In the genomic region with DNA sequence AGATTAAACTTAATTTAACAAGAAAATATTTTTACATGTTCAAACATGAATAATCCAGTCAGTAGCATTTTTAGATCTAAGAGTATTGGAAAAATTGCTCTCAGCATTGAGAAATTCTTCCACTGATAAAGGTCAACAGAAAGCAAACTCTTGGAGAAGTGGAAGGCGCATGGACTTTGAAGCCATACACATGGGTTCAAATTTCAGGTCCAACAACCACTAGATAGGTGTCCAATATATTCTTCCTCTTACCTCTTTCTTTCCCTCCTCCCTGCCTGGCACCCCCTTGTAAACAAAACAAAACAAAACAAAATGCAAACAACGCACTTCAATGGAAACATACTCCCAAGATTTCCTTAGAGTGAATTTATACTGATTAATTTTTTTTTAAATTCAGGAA, we compare ENCODE assay signal across 41 cellular contexts. TPM values are rescaled to one million over a fixed set of nuclear protein-coding genes. Genes with fewer than 3 reads are reported as not detected.
"Had no signal": no experiment of that assay in that cellular context is flagged by ENCODE, and none has a peak within 500 bp of the region (broad histone marks: within the 10 kb centered on the region; RNA-seq: fewer than 3 reads in every experiment).

No MANE protein-coding gene starts in this region.

- H3K4me3 Mint-ChIP-seq: activated B cell treated with CpG ODN at 0.5 μM for 24 hours; activated CD4-positive, alpha-beta memory T cell treated with anti-CD3 and anti-CD28 coated beads for 36 hours; activated CD4-positive, alpha-beta T cell treated with anti-CD3 and anti-CD28 coated beads for 36 hours; activated CD4-positive, alpha-beta T cell treated with anti-CD3 and anti-CD28 coated beads, Interleukin-2, amount 10 ng/mL, durations not matched to agents 24 days and 14 days; activated CD8-positive, alpha-beta memory T cell treated with anti-CD3 and anti-CD28 coated beads, Interleukin-2, amount 10 ng/mL, durations not matched to agents 7 days and 5 days; activated CD8-positive, alpha-beta T cell treated with anti-CD3 and anti-CD28 coated beads, Interleukin-2, amount 10 ng/mL, durations not matched to agents 7 days and 5 days; activated naive CD4-positive, alpha-beta T cell treated with anti-CD3 and anti-CD28 coated beads for 36 hours; activated naive CD4-positive, alpha-beta T cell treated with anti-CD3 and anti-CD28 coated beads, Interleukin-2, amount 50 U/mL, for 24 hours; activated naive CD8-positive, alpha-beta T cell treated with anti-CD3 and anti-CD28 coated beads for 36 hours; activated naive CD8-positive, alpha-beta T cell treated with anti-CD3 and anti-CD28 coated beads, Interleukin-2, amount 50 U/mL, for 24 hours; activated T-helper 1 cell treated with anti-CD3 and anti-CD28 coated beads, Interleukin-12 subunit alpha, Interleukin-12 subunit beta, Interleukin-2, Interleukin-4 antibody, amounts not matched to agents 30 ng/mL and 10 ng/mL and 1 ng/mL, durations not matched to agents 14 hours and 24 hours and 36 hours; T-helper 17 cell; T-helper 2 cell treated with Interferon-gamma antibody and Interleukin-4, amounts not matched to agents 5 μg/mL and 100 μg/mL, for 36 hours had no signal

- H3K36me3 Mint-ChIP-seq: activated CD4-positive, alpha-beta memory T cell treated with anti-CD3 and anti-CD28 coated beads for 36 hours; activated CD8-positive, alpha-beta memory T cell treated with anti-CD3 and anti-CD28 coated beads, Interleukin-2, amount 10 ng/mL, durations not matched to agents 7 days and 5 days; activated naive CD4-positive, alpha-beta T cell treated with anti-CD3 and anti-CD28 coated beads, Interleukin-2, amount 50 U/mL, for 24 hours; activated naive CD8-positive, alpha-beta T cell treated with anti-CD3 and anti-CD28 coated beads for 36 hours had no signal

- ATAC-seq: activated CD4-positive, alpha-beta T cell treated with anti-CD3 and anti-CD28 coated beads for 36 hours; activated CD8-positive, alpha-beta memory T cell treated with anti-CD3 and anti-CD28 coated beads, Interleukin-2, amount 10 ng/mL, durations not matched to agents 7 days and 5 days; activated CD8-positive, alpha-beta T cell treated with anti-CD3 and anti-CD28 coated beads, Interleukin-2, amount 10 ng/mL, durations not matched to agents 7 days and 5 days; activated naive CD8-positive, alpha-beta T cell treated with anti-CD3 and anti-CD28 coated beads, Interleukin-2, amount 50 U/mL, for 24 hours; body of pancreas; gastroesophageal sphincter; T-helper 17 cell had no signal

- H3K9me3 ChIP-seq: adrenal gland, body of pancreas, colonic mucosa, esophagus squamous epithelium, gastroesophageal sphincter had no signal

- H3K27me3 ChIP-seq: adrenal gland, body of pancreas, colonic mucosa, esophagus squamous epithelium, gastroesophageal sphincter had no signal

- DNase-seq: activated B cell treated with CpG ODN at 0.5 μM for 24 hours; activated CD4-positive, alpha-beta memory T cell treated with anti-CD3 and anti-CD28 coated beads for 36 hours; activated CD4-positive, alpha-beta T cell treated with anti-CD3 and anti-CD28 coated beads for 36 hours; activated CD4-positive, alpha-beta T cell treated with anti-CD3 and anti-CD28 coated beads, Interleukin-2, amount 10 ng/mL, durations not matched to agents 24 days and 14 days; activated CD4-positive, CD25-positive, alpha-beta regulatory T cell treated with anti-CD3 and anti-CD28 coated beads, Interleukin-2, amount 50 U/mL, for 72 hours; activated CD8-positive, alpha-beta memory T cell treated with anti-CD3 and anti-CD28 coated beads, Interleukin-2, amount 10 ng/mL, durations not matched to agents 7 days and 5 days; activated CD8-positive, alpha-beta memory T cell treated with anti-CD3 and anti-CD28 coated beads, Interleukin-2, amount 50 U/mL, for 4 hours; activated CD8-positive, alpha-beta T cell treated with anti-CD3 and anti-CD28 coated beads, Interleukin-2, amount 10 ng/mL, durations not matched to agents 7 days and 5 days; activated effector memory CD4-positive, alpha-beta T cell treated with anti-CD3 and anti-CD28 coated beads, Interleukin-2, amount 50 U/mL, for 16 hours; activated naive CD4-positive, alpha-beta T cell treated with anti-CD3 and anti-CD28 coated beads for 36 hours; activated naive CD8-positive, alpha-beta T cell treated with anti-CD3 and anti-CD28 coated beads for 36 hours; activated naive CD8-positive, alpha-beta T cell treated with anti-CD3 and anti-CD28 coated beads, Interleukin-2, amount 50 U/mL, for 24 hours; activated T-cell treated with anti-CD3 and anti-CD28 coated beads, Interleukin-2, amount 50 U/mL, for 1 hour; activated T-cell treated with anti-CD3 and anti-CD28 coated beads, Interleukin-2, amount 50 U/mL, for 48 hours; adrenal gland; amygdala; aorta; body of pancreas; caudate nucleus; cerebellar nuclear complex; colonic mucosa; effector CD8-positive, alpha-beta T cell; esophagus squamous epithelium; foreskin melanocyte; T-helper 1 cell; T-helper 17 cell; T1000; WERI-Rb-1 had no signal

- H3K4me1 Mint-ChIP-seq: activated B cell treated with CpG ODN at 0.5 μM for 24 hours; activated CD4-positive, alpha-beta T cell treated with anti-CD3 and anti-CD28 coated beads for 36 hours; activated CD4-positive, alpha-beta T cell treated with anti-CD3 and anti-CD28 coated beads, Interleukin-2, amount 10 ng/mL, durations not matched to agents 24 days and 14 days; activated CD8-positive, alpha-beta memory T cell treated with anti-CD3 and anti-CD28 coated beads, Interleukin-2, amount 10 ng/mL, durations not matched to agents 7 days and 5 days; activated naive CD4-positive, alpha-beta T cell treated with anti-CD3 and anti-CD28 coated beads, Interleukin-2, amount 50 U/mL, for 24 hours; activated naive CD8-positive, alpha-beta T cell treated with anti-CD3 and anti-CD28 coated beads for 36 hours; activated naive CD8-positive, alpha-beta T cell treated with anti-CD3 and anti-CD28 coated beads, Interleukin-2, amount 50 U/mL, for 24 hours; T-helper 17 cell had no signal

- H3K36me3 ChIP-seq: adrenal gland, colonic mucosa, esophagus squamous epithelium, gastroesophageal sphincter, WERI-Rb-1 had no signal

- H3K27ac Mint-ChIP-seq: activated B cell treated with CpG ODN at 0.5 μM for 24 hours; activated CD4-positive, alpha-beta memory T cell treated with anti-CD3 and anti-CD28 coated beads for 36 hours; activated CD4-positive, alpha-beta T cell treated with anti-CD3 and anti-CD28 coated beads for 36 hours; activated CD4-positive, alpha-beta T cell treated with anti-CD3 and anti-CD28 coated beads, Interleukin-2, amount 10 ng/mL, durations not matched to agents 24 days and 14 days; activated CD8-positive, alpha-beta memory T cell treated with anti-CD3 and anti-CD28 coated beads, Interleukin-2, amount 10 ng/mL, durations not matched to agents 7 days and 5 days; activated CD8-positive, alpha-beta T cell treated with anti-CD3 and anti-CD28 coated beads, Interleukin-2, amount 10 ng/mL, durations not matched to agents 7 days and 5 days; activated naive CD4-positive, alpha-beta T cell treated with anti-CD3 and anti-CD28 coated beads for 36 hours; activated naive CD4-positive, alpha-beta T cell treated with anti-CD3 and anti-CD28 coated beads, Interleukin-2, amount 50 U/mL, for 24 hours; activated naive CD8-positive, alpha-beta T cell treated with anti-CD3 and anti-CD28 coated beads for 36 hours; activated naive CD8-positive, alpha-beta T cell treated with anti-CD3 and anti-CD28 coated beads, Interleukin-2, amount 50 U/mL, for 24 hours; activated T-helper 1 cell treated with anti-CD3 and anti-CD28 coated beads, Interleukin-12 subunit alpha, Interleukin-12 subunit beta, Interleukin-2, Interleukin-4 antibody, amounts not matched to agents 30 ng/mL and 10 ng/mL and 1 ng/mL, durations not matched to agents 14 hours and 24 hours and 36 hours; activated T-helper 2 cell treated with anti-CD3 and anti-CD28 coated beads, Interferon-gamma antibody, Interleukin-2, Interleukin-4, amounts not matched to agents 10 μg/mL and 5 μg/mL and 100 μg/mL, durations not matched to agents 14 hours and 24 hours and 36 hours; T-helper 17 cell; T-helper 2 cell treated with Interferon-gamma antibody and Interleukin-4, amounts not matched to agents 5 μg/mL and 100 μg/mL, for 36 hours had no signal

- H3K9me3 Mint-ChIP-seq: activated B cell treated with CpG ODN at 0.5 μM for 24 hours; activated CD4-positive, alpha-beta memory T cell treated with anti-CD3 and anti-CD28 coated beads for 36 hours; activated CD4-positive, alpha-beta T cell treated with anti-CD3 and anti-CD28 coated beads, Interleukin-2, amount 10 ng/mL, durations not matched to agents 24 days and 14 days; activated naive CD4-positive, alpha-beta T cell treated with anti-CD3 and anti-CD28 coated beads for 36 hours; activated naive CD4-positive, alpha-beta T cell treated with anti-CD3 and anti-CD28 coated beads, Interleukin-2, amount 50 U/mL, for 24 hours; activated naive CD8-positive, alpha-beta T cell treated with anti-CD3 and anti-CD28 coated beads for 36 hours; activated naive CD8-positive, alpha-beta T cell treated with anti-CD3 and anti-CD28 coated beads, Interleukin-2, amount 50 U/mL, for 24 hours; activated T-helper 1 cell treated with anti-CD3 and anti-CD28 coated beads, Interleukin-12 subunit alpha, Interleukin-12 subunit beta, Interleukin-2, Interleukin-4 antibody, amounts not matched to agents 30 ng/mL and 10 ng/mL and 1 ng/mL, durations not matched to agents 14 hours and 24 hours and 36 hours; activated T-helper 2 cell treated with anti-CD3 and anti-CD28 coated beads, Interferon-gamma antibody, Interleukin-2, Interleukin-4, amounts not matched to agents 10 μg/mL and 5 μg/mL and 100 μg/mL, durations not matched to agents 14 hours and 24 hours and 36 hours; T-helper 2 cell treated with Interferon-gamma antibody and Interleukin-4, amounts not matched to agents 5 μg/mL and 100 μg/mL, for 36 hours had no signal

- H3K27ac ChIP-seq: adrenal gland, body of pancreas, colonic mucosa, epithelial cell of prostate, esophagus squamous epithelium, gastroesophageal sphincter, WERI-Rb-1 had no signal

- H3K4me3 ChIP-seq: adrenal gland, body of pancreas, colonic mucosa, esophagus squamous epithelium, gastroesophageal sphincter had no signal

- H3K4me1 ChIP-seq: colonic mucosa had no signal

- H3K27me3 Mint-ChIP-seq: activated B cell treated with CpG ODN at 0.5 μM for 24 hours had no signal

RNA-seq across cellular contexts. Expression of gene PRSS48, which starts 28.4 kb away (rescaled TPM):
- total RNA-seq: activated B cell treated with CpG ODN at 0.5 μM for 24 hours; activated CD4-positive, alpha-beta memory T cell treated with anti-CD3 and anti-CD28 coated beads for 36 hours; activated CD4-positive, alpha-beta T cell treated with anti-CD3 and anti-CD28 coated beads for 36 hours; activated CD4-positive, alpha-beta T cell treated with anti-CD3 and anti-CD28 coated beads, Interleukin-2, amount 10 ng/mL, durations not matched to agents 24 days and 14 days; activated CD8-positive, alpha-beta memory T cell treated with anti-CD3 and anti-CD28 coated beads for 36 hours; activated CD8-positive, alpha-beta memory T cell treated with anti-CD3 and anti-CD28 coated beads, Interleukin-2, amount 10 ng/mL, durations not matched to agents 7 days and 5 days; activated CD8-positive, alpha-beta T cell treated with anti-CD3 and anti-CD28 coated beads, Interleukin-2, amount 10 ng/mL, durations not matched to agents 7 days and 5 days; activated naive CD4-positive, alpha-beta T cell treated with anti-CD3 and anti-CD28 coated beads for 36 hours; activated naive CD8-positive, alpha-beta T cell treated with anti-CD3 and anti-CD28 coated beads for 36 hours; activated T-helper 1 cell treated with anti-CD3 and anti-CD28 coated beads, Interleukin-12 subunit alpha, Interleukin-12 subunit beta, Interleukin-2, Interleukin-4 antibody, amounts not matched to agents 30 ng/mL and 10 ng/mL and 1 ng/mL, durations not matched to agents 14 hours and 24 hours and 36 hours; activated T-helper 2 cell treated with anti-CD3 and anti-CD28 coated beads, Interferon-gamma antibody, Interleukin-2, Interleukin-4, amounts not matched to agents 10 μg/mL and 5 μg/mL and 100 μg/mL, durations not matched to agents 14 hours and 24 hours and 36 hours; adrenal gland; aorta; body of pancreas; colonic mucosa; dermis microvascular lymphatic vessel endothelial cell; endothelial cell of umbilical vein; esophagus squamous epithelium; fibroblast of lung; fibroblast of villous mesenchyme; gastroesophageal sphincter; glomerular endothelial cell; T-helper 17 cell had no signal
- polyA plus RNA-seq: adrenal gland, aorta, endothelial cell of umbilical vein, esophagus, fibroblast of lung had no signal
